ENCODE assay signal across 8 cellular contexts in the genomic region with DNA sequence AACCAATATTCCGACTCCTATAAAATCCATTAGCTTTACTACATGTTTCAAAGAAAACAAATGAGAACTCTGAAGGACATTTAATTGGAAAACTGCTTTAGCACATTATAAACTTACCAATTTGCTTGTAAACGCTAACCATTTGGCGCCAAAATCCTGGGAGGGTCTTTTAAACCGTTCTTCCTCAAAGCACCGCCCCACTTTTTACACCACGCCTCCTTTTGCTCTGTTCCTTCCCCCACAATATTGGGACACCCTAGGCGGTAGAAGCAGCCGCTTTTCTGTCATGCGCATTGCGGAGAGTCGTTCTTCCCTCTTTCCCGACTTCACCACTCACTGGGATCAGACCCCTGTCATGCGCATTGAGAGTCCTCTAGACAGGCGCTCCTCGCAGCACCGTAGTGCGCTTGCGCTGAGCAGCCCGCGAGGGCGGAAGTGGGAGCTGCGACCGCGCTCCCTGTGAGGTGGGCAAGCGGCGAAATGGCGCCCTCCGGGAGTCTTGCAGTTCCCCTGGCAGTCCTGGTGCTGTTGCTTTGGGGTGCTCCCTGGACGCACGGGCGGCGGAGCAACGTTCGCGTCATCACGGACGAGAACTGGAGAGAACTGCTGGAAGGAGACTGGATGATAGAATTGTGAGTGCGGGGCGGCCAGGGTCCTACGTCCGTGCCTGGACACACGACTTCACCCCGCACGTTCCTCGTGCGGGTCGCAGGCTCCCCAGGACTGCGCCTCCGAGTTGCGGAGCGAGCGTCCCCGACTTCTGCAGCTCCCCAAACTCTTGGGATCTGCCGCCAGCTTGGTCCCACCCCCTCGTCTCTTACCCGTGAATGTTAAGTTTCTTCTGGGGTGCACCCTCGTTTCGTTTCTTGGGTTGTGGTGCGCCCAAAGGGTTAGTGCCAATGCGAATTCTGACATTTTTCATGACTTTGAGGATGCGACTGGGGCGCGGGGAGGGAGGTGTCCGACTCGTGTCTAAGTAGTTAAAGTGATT. TPM values are rescaled to one million over a fixed set of nuclear protein-coding genes. Genes with fewer than 3 reads are reported as not detected.
A peak's percentile ranks its signal among the peaks of the same experiment; 100 is the strongest.
DNase-seq lines count a peak whose midpoint lies in the region; ATAC-seq, FAIRE-seq and TF ChIP-seq lines count a peak whose summit lies in the region.

A gene with protein sequence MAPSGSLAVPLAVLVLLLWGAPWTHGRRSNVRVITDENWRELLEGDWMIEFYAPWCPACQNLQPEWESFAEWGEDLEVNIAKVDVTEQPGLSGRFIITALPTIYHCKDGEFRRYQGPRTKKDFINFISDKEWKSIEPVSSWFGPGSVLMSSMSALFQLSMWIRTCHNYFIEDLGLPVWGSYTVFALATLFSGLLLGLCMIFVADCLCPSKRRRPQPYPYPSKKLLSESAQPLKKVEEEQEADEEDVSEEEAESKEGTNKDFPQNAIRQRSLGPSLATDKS (plus strand): TSS at position 435 of the 991 bp plus-strand sequence. CDS start 46 bp downstream, at position 481.

- H2BK120ac ChIP-seq in trophoblast cell (ENCODE audit: insufficient read depth, low read length, poor library complexity) = peak within 1 kb of the TSS; percentile 28

- peak within 1 kb of the TSS; percentile 90 for H3K9ac ChIP-seq in trophoblast cell (ENCODE audit: low read length)

- TF ChIP-seq CTCF in tibial nerve (IDR thresholded peaks at IDR 0.05) = peak in 1 of 5 experiments; percentile 34

- H4K12ac ChIP-seq in trophoblast cell (ENCODE audit: low read depth, low read length) = peak within 1 kb of the TSS; percentile 65

- peaks cover 4% of the 10 kb centered on the region for H3K79me1 ChIP-seq in trophoblast cell (ENCODE audit: low read length)

- no peak within 1 kb of the TSS for H2BK12ac ChIP-seq in trophoblast cell (ENCODE audit: low read length)

- H3K4me1 ChIP-seq in trophoblast cell (ENCODE audit: control insufficient read depth in 1 of 2, insufficient read depth in 2 of 2, low read length in 2 of 2) (no peaks in the 10 kb centered on the region), tibial nerve (peaks cover 0 to 33% (median 12%) of the 10 kb centered on the region in 4 donors)

- peak within 1 kb of the TSS; percentile 60 for H3K4ac ChIP-seq in trophoblast cell (ENCODE audit: low read depth, low read length)

- H3K27ac ChIP-seq in adipose tissue (ENCODE audit: low read depth, low read length) (peak within 1 kb of the TSS; percentile 60), trophoblast cell (ENCODE audit: low read depth, low read length) (peak within 1 kb of the TSS; percentile 3), tibial nerve (peak within 1 kb of the TSS; percentile 82 to 93 (median 85))

- H2BK5ac ChIP-seq in trophoblast cell (ENCODE audit: low read depth, low read length, poor library complexity) = peak within 1 kb of the TSS; percentile 54

- peak within 1 kb of the TSS; percentile 93 for H3K4me3 ChIP-seq in trophoblast cell (ENCODE audit: low read depth, low read length)
- peak within 1 kb of the TSS; percentile 75 to 99 (median 94) for H3K4me3 ChIP-seq in tibial nerve

- peak within 1 kb of the TSS; percentile 86 for H3K4me2 ChIP-seq in trophoblast cell (ENCODE audit: low read length)

- intact Hi-C loops in cardiac septum (cut with DNase I) = no loop called here

- H2AK5ac ChIP-seq in trophoblast cell (ENCODE audit: low read length) = no peak within 1 kb of the TSS

- peak; percentile 98 for FAIRE-seq in GM12892 (lab: Jason Lieb, UNC)

- H4K8ac ChIP-seq in trophoblast cell (ENCODE audit: low read depth, low read length) = peak within 1 kb of the TSS; percentile 91

- H3K18ac ChIP-seq in trophoblast cell (ENCODE audit: low read length) = peak within 1 kb of the TSS; percentile 68

- H4K91ac ChIP-seq in trophoblast cell (ENCODE audit: low read depth, low read length) = peak within 1 kb of the TSS; percentile 91

- peak within 1 kb of the TSS; percentile 85 for H3K14ac ChIP-seq in trophoblast cell (ENCODE audit: low read length)

- TF ChIP-seq POLR2A in GM12892 (IDR thresholded peaks at IDR 0.05; ENCODE audit: low read depth, low read length) (peak; percentile 96), tibial nerve (IDR thresholded peaks at IDR 0.05) (peak; percentile 55 to 88)

- ATAC-seq in HG02840 (IDR thresholded peaks at IDR 0.05; ENCODE audit: low FRiP score, unreplicated experiment) = peak; percentile 90

- peak; percentile 85 for DNase-seq in GM12892 (ENCODE audit: insufficient read length)
- DNase-seq in NCI-H1436 (lab: John Stamatoyannopoulos, UW) = peak; percentile 97
- peak; percentile 98 for DNase-seq in SW480 (ENCODE audit: low spot score)
- DNase-seq in cardiac septum (ENCODE audit: low spot score) = peak; percentile 98
- peak; percentile 98 to 100 for DNase-seq in trophoblast cell
- DNase-seq in tibial nerve (ENCODE audit: low spot score in 2 of 2) = peak; percentile 84 to 86

- H3K9me3 ChIP-seq in trophoblast cell (ENCODE audit: insufficient read depth, low read depth, low read length) (no peaks in the 10 kb centered on the region), tibial nerve (no peaks in the 10 kb centered on the region)

- H3K27me3 ChIP-seq in trophoblast cell (ENCODE audit: insufficient read depth, low read length) = no peaks in the 10 kb centered on the region
- no peaks in the 10 kb centered on the region for H3K27me3 ChIP-seq in tibial nerve

- H3K36me3 ChIP-seq in trophoblast cell (ENCODE audit: control insufficient read depth in 1 of 2, insufficient read depth in 2 of 2, low read length in 2 of 2) (no peaks in the 10 kb centered on the region), tibial nerve (no peaks in the 10 kb centered on the region)

- H2AFZ ChIP-seq in trophoblast cell (ENCODE audit: insufficient read depth, low read length, poor library complexity) = peak within 1 kb of the TSS; percentile 97

- H3K79me2 ChIP-seq in trophoblast cell (ENCODE audit: control insufficient read depth, insufficient read depth, low read length, poor library complexity) = peaks cover 7% of the 10 kb centered on the region

- peak; percentile 70 to 95 for TF ChIP-seq EP300 in tibial nerve (IDR thresholded peaks at IDR 0.05)

- WGBS in adipose tissue, 3 donors = 1% methylated on average over 65 of the region's 65 CpGs
- WGBS in trophoblast cell (ENCODE audit: extremely low coverage, insufficient coverage, insufficient read length) = no CpG with 5 or more reads among the region's 65 CpGs
- WGBS in tibial nerve, 2 donors = 2% methylated on average over 29 to 41 of the region's 65 CpGs

- no peak within 1 kb of the TSS for H3K23ac ChIP-seq in trophoblast cell (ENCODE audit: low read length)

RNA-seq across cellular contexts. Expression of the gene that starts here (rescaled TPM):
- 41.8 TPM for polyA plus RNA-seq in GM12892 (2012; ENCODE audit: missing spikeins)
- 10 to 100 TPM in 1 of 3 donors, 1 to 10 TPM in 2; 9.0 to 14.7 (median 9.5) TPM for polyA plus RNA-seq in adipose tissue
- total RNA-seq in cardiac septum (8.7 TPM), tibial nerve (10 to 100 TPM; 19.4 to 25.1 (median 20.9) TPM)
- polyA plus RNA-seq in trophoblast cell (2013) = 26.8 and 27.2 TPM in 2 replicates

Comparison
In these comparisons a context has a peak if more than half of its experiments do, and no peak if none do; other contexts are left out.
1. Peak in every context shown above with its lines: DNase-seq, ATAC-seq, H3K4me3 ChIP-seq and H3K27ac ChIP-seq.
2. H3K27ac ChIP-seq: peak in every context shown above with its lines; median percentile 85 in tibial nerve; 60 in adipose tissue; 3 in trophoblast cell.